Comparison of ENCODE assay signal across 8 cellular contexts in the genomic region with DNA sequence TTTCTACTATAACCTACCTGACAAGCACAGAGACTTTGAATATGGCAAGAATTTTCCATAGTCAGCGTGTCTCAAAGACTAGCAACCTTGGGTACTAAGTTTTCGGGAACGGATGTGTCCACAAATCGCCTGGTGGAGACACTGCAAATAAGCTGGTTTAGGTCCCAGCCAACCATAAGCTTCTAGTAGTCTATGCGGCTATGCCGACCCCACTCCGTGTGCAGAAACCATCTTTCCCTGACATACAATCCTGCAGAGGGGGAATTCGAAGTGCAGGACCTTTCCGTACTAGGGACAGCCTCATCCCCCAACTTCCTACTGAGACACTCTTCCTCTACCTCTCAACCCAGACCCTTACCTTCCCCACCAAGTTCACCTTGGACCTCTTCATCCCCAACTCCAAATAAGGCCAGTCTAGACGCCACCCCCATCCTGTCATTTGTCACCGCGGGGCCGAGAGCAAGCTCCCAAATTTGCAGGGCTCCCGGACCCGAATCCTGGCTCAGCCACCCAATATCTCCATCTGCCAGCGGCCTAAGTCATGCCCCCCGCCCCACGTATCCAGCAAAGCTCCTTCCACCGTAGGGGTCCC. TPM values are rescaled to one million over a fixed set of nuclear protein-coding genes. Genes with fewer than 3 reads are reported as not detected.
DNase-seq lines count a peak whose midpoint lies in the region; ATAC-seq and TF ChIP-seq lines count a peak whose summit lies in the region.

No MANE protein-coding gene starts in this region.

- TF ChIP-seq CTCF in AG09309 (IDR thresholded peaks at IDR 0.05; ENCODE audit: control insufficient read depth, insufficient read depth, low read depth, low read length, missing control alignments) (no peak), upper lobe of left lung (IDR thresholded peaks at IDR 0.05) (no peak)

- H3K9ac ChIP-seq in endocrine pancreas (ENCODE audit: control insufficient read depth, insufficient read depth, low read length) (peak overlapping the region; percentile 65), mucosa of stomach (ENCODE audit: low read length) (peak overlapping the region; percentile 97)

- no peak for DNase-seq in AG09309 (ENCODE audit: low read depth)
- DNase-seq in T-helper 22 cell (ENCODE audit: low read depth), result peak; percentile 5
- DNase-seq in upper lobe of left lung, result peak in 1 of 2 donors; percentile 36
- no peak for DNase-seq in superior temporal gyrus (ENCODE audit: extremely low spot score)

- H3K36me3 ChIP-seq in endocrine pancreas (ENCODE audit: control insufficient read depth, insufficient read depth, low read length) (no peaks in the 10 kb centered on the region), mucosa of stomach (ENCODE audit: control insufficient read depth, insufficient read depth, low read length) (no peaks in the 10 kb centered on the region), upper lobe of left lung (no peaks in the 10 kb centered on the region)

- peak overlapping the region; percentile 85 to 95 (median 93) for H3K27ac ChIP-seq in upper lobe of left lung

- no peaks in the 10 kb centered on the region for H3K9me3 ChIP-seq in endocrine pancreas (ENCODE audit: control insufficient read depth, low read length)
- no peaks in the 10 kb centered on the region for H3K9me3 ChIP-seq in mucosa of stomach (ENCODE audit: control insufficient read depth, low read length)
- H3K9me3 ChIP-seq in upper lobe of left lung, result no peaks in the 10 kb centered on the region

- peak; percentile 8 for ATAC-seq in GM18873 (IDR thresholded peaks at IDR 0.05; ENCODE audit: low FRiP score, unreplicated experiment)
- peak; percentile 22 for ATAC-seq in HG03108 (IDR thresholded peaks at IDR 0.05; ENCODE audit: unreplicated experiment)
- peak; percentile 36 to 65 for ATAC-seq in upper lobe of left lung (ENCODE audit: low FRiP score in 2 of 2)

- 0 to 4% methylated on average over 16 to 19 of the region's 19 CpGs for WGBS in upper lobe of left lung, 2 donors

- H3K4me1 ChIP-seq in endocrine pancreas (ENCODE audit: control insufficient read depth, insufficient read depth, low read length) (peaks cover 23% of the 10 kb centered on the region), mucosa of stomach (ENCODE audit: control insufficient read depth, insufficient read depth, low read length) (no peaks in the 10 kb centered on the region), upper lobe of left lung (peaks cover 25 to 47% (median 30%) of the 10 kb centered on the region in 4 donors)

- no peaks in the 10 kb centered on the region for H3K27me3 ChIP-seq in endocrine pancreas (ENCODE audit: control insufficient read depth, insufficient read depth, low read length)
- H3K27me3 ChIP-seq in mucosa of stomach (ENCODE audit: control insufficient read depth, insufficient read depth, low read length), result no peaks in the 10 kb centered on the region
- H3K27me3 ChIP-seq in upper lobe of left lung, result no peaks in the 10 kb centered on the region

- TF ChIP-seq EP300 in upper lobe of left lung (IDR thresholded peaks at IDR 0.05), result no peak

- H3K4me3 ChIP-seq in AG09309 (ENCODE audit: control insufficient read depth, low read depth, low read length), result peak overlapping the region; percentile 95
- H3K4me3 ChIP-seq in endocrine pancreas (ENCODE audit: control insufficient read depth, insufficient read depth, low read length), result peak overlapping the region; percentile 93
- H3K4me3 ChIP-seq in mucosa of stomach (ENCODE audit: low read length), result peak overlapping the region; percentile 81
- H3K4me3 ChIP-seq in upper lobe of left lung, result peak overlapping the region; percentile 84 to 100 (median 90)

- no peak for TF ChIP-seq POLR2A in upper lobe of left lung (IDR thresholded peaks at IDR 0.05)

RNA-seq across cellular contexts. Expression of a gene that starts 0.5 kb away (rescaled TPM):
- 10 to 100 TPM; 25.6 to 80.4 (median 55.3) TPM for total RNA-seq in upper lobe of left lung

RNA-seq across cellular contexts. Expression of a gene that starts 57.8 kb away (rescaled TPM):
- 10 to 100 TPM in 2 of 6 donors, 1 to 10 TPM in 3, under 1 TPM in 1; 0.37 to 25.0 (median 4.2) TPM for total RNA-seq in upper lobe of left lung
